Comparison of ENCODE assay signal across 9 cellular contexts in the genomic region with DNA sequence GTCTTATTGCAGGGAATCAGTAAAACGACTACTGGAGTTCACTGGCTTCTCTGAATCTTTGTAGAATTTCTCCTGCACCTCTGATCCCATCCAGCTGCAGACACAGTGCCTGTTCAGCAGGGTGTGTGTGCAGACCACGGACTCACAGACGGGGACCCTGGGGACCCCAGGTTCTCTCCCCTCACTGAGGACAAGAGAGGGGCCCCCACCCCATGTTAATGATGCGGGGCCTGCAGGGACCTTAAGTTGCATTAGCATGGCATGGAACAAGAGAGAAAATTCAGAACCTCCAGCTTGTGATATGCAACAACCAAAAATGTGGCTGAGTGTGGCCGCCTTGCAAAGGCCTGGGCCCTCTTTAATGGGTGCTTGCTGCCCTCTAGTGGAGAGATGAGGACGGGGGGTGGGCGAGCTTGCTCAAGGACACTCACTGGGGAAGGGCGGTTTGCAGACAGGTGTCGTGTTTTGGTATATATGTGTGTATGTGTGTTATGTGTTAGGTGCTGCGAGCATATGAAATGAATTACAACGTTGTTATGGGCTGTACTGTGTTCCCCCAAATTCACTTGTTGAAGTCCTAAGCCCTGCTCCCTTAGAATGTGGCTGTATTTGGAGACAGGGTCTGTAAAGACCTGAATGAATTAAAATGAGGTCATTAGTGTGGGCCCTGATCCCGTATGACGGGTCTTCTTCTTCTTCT.
DNase-seq lines count a peak whose midpoint lies in the region; ATAC-seq and TF ChIP-seq lines count a peak whose summit lies in the region.
"Had no signal": no experiment of that assay in that cellular context is flagged by ENCODE, and none has a peak within 500 bp of the region (broad histone marks: within the 10 kb centered on the region; RNA-seq: fewer than 3 reads in every experiment).

No MANE protein-coding gene starts in this region.

- no peak overlapping the region for H3K27ac Mint-ChIP-seq in CD8-positive, alpha-beta T cell
- H3K27ac Mint-ChIP-seq in naive B cell, result peak overlapping the region in 1 of 6 donors; percentile 58

- H3K36me3 ChIP-seq in CD8-positive, alpha-beta T cell (ENCODE audit: insufficient read depth, low read length), result no peaks in the 10 kb centered on the region

- H3K9me3 ChIP-seq in CD8-positive, alpha-beta T cell (ENCODE audit: low read length), result no peaks in the 10 kb centered on the region

- peaks cover 3% of the 10 kb centered on the region for H3K4me1 Mint-ChIP-seq in CD8-positive, alpha-beta T cell (ENCODE audit: low read depth)
- peaks cover 0 to 5% (median 3%) of the 10 kb centered on the region in 3 donors for H3K4me1 Mint-ChIP-seq in naive B cell

- no peak overlapping the region for H3K27ac ChIP-seq in CD8-positive, alpha-beta T cell (ENCODE audit: low read depth, low read length)
- H3K27ac ChIP-seq: SK-N-MC had no signal

- peak; percentile 94 for ATAC-seq in CD8-positive, alpha-beta T cell
- ATAC-seq in naive B cell (ENCODE audit: low read depth in 2 of 2) (peak; percentile 92 to 96), GM19324 (IDR thresholded peaks at IDR 0.05; ENCODE audit: low FRiP score, unreplicated experiment) (no peak)

- peaks cover 3% of the 10 kb centered on the region for H3K4me1 ChIP-seq in CD8-positive, alpha-beta T cell (ENCODE audit: insufficient read depth, low read length)

- H3K4me3 Mint-ChIP-seq in CD8-positive, alpha-beta T cell, result no peak overlapping the region
- peak overlapping the region in 2 of 8 donors; percentile 24 to 30 for H3K4me3 Mint-ChIP-seq in naive B cell

- H3K9me3 Mint-ChIP-seq in CD8-positive, alpha-beta T cell, result no peaks in the 10 kb centered on the region
- H3K9me3 Mint-ChIP-seq in naive B cell, result no peaks in the 10 kb centered on the region

- DNase-seq in CD8-positive, alpha-beta T cell, result peak; percentile 74 to 92 (median 83)
- DNase-seq in HPDE6-E6E7 (ENCODE audit: extremely low spot score) (peak; percentile 89), NOMO-1 treated with dmso at 0.1 percent for 144 hours (lab: John Stamatoyannopoulos, UW; ENCODE audit: unreplicated experiment) (peak; percentile 59), epithelial cell of proximal tubule (ENCODE audit: low read depth) (peak; percentile 13), naive B cell (peak; percentile 79)
- DNase-seq in activated CD8-positive, alpha-beta memory T cell treated with anti-CD3 and anti-CD28 coated beads, Interleukin-2, amount 50 U/mL, for 4 hours, result peak; percentile 84
- peak; percentile 76 for DNase-seq in stimulated activated CD8-positive, alpha-beta memory T cell treated with anti-CD3 and anti-CD28 coated beads, Interleukin-7, amount 100 ng/mL, for 24 hours (ENCODE audit: low read depth)

- H3K27me3 Mint-ChIP-seq in CD8-positive, alpha-beta T cell (ENCODE audit: low read depth), result peaks cover 1% of the 10 kb centered on the region
- H3K27me3 Mint-ChIP-seq in naive B cell, result peaks cover 36 to 56% (median 41%) of the 10 kb centered on the region in 3 donors

- H3K36me3 Mint-ChIP-seq in CD8-positive, alpha-beta T cell, result no peaks in the 10 kb centered on the region
- no peaks in the 10 kb centered on the region for H3K36me3 Mint-ChIP-seq in naive B cell

- peak; percentile 78 for TF ChIP-seq CTCF in CD8-positive, alpha-beta T cell (IDR thresholded peaks at IDR 0.05)
- TF ChIP-seq CTCF in epithelial cell of proximal tubule (conservative IDR thresholded peaks at IDR 0.05; ENCODE audit: low read depth, low read length), result peak; percentile 95

- CTCF ChIA-PET in CD8-positive, alpha-beta T cell (lab: Charles Lee), result interaction anchor here (0.6 to 2.9 kb wide), 47 partner anchors 9 to 674 kb away, joined by 3 to 26 read pairs (median 4); partner anchors contain the start of genes CDC45, ESS2 and UFD1

- POLR2A ChIA-PET in CD8-positive, alpha-beta T cell (lab: Charles Lee), result interaction anchor here (0.6 to 1.1 kb wide), 2 partner anchors 258 to 486 kb away, joined by 3 to 6 read pairs; no protein-coding TSS in a partner anchor

- no peak overlapping the region for H3K4me3 ChIP-seq in CD8-positive, alpha-beta T cell (ENCODE audit: low read depth, low read length)
- no peak overlapping the region for H3K4me3 ChIP-seq in epithelial cell of proximal tubule (ENCODE audit: low read depth, low read length)
- H3K4me3 ChIP-seq: SK-N-MC had no signal

- no peaks in the 10 kb centered on the region for H3K27me3 ChIP-seq in CD8-positive, alpha-beta T cell (ENCODE audit: insufficient read depth, low read length)

- intact Hi-C loops in CD8-positive, alpha-beta T cell (cut with DNase I, micrococcal nuclease), result loop anchor here (1.0 to 5.0 kb wide), 7 partner anchors 134 to 524 kb away; partner anchors contain the start of genes ESS2 (in 2 of the 2), CDC45 (in 1 of the 2), HIRA (in 1 of the 2) and MRPL40 (in 1 of the 2)

Comparison
In these comparisons a context has a peak if more than half of its experiments do, and no peak if none do; other contexts are left out.
1. DNase-seq: peak in every context shown above with its lines; median percentile 89 in HPDE6-E6E7; 84 in activated CD8-positive, alpha-beta memory T cell treated with anti-CD3 and anti-CD28 coated beads, Interleukin-2, amount 50 U/mL, for 4 hours; 83 in CD8-positive, alpha-beta T cell; 79 in naive B cell; 76 in stimulated activated CD8-positive, alpha-beta memory T cell treated with anti-CD3 and anti-CD28 coated beads, Interleukin-7, amount 100 ng/mL, for 24 hours; 59 in NOMO-1 treated with dmso at 0.1 percent for 144 hours; 13 in epithelial cell of proximal tubule.